Comparison of ENCODE assay signal across 10 cellular contexts in genomic region chr11:75345455-75346224, GRCh38. TPM values are rescaled to one million over a fixed set of nuclear protein-coding genes. Genes with fewer than 3 reads are reported as not detected.
DNase-seq lines count a peak whose midpoint lies in the region; ATAC-seq and TF ChIP-seq lines count a peak whose summit lies in the region.
"Had no signal": no experiment of that assay in that cellular context is flagged by ENCODE, and none has a peak within 500 bp of the region (broad histone marks: within the 10 kb centered on the region; RNA-seq: fewer than 3 reads in every experiment).

No MANE protein-coding gene starts in this region.

- no peak for TF ChIP-seq POLR2A in GM18505 (IDR thresholded peaks at IDR 0.05; ENCODE audit: borderline replicate concordance, extremely low read depth, insufficient read depth, insufficient read length)

- peaks cover 99% of the 10 kb centered on the region for H3K4me1 ChIP-seq in hepatocyte (ENCODE audit: insufficient read depth)
- peaks cover 58 to 100% (median 99%) of the 10 kb centered on the region in 5 donors for H3K4me1 ChIP-seq in subcutaneous abdominal adipose tissue (ENCODE audit: control insufficient read depth in 5 of 5, insufficient read depth in 5 of 5, low read length in 5 of 5)

- POLR2A ChIA-PET in activated CD4-positive, alpha-beta memory T cell treated with anti-CD3 and anti-CD28 coated beads for 36 hours (lab: Charles Lee): no interaction called here
- POLR2A ChIA-PET in activated CD4-positive, alpha-beta memory T cell treated with anti-CD3 and anti-CD28 coated beads, Interleukin-2, amount 10 ng/mL, durations not matched to agents 7 days and 5 days (lab: Charles Lee): no interaction called here

- H3K36me3 ChIP-seq in SK-N-MC (ENCODE audit: insufficient read depth, low read length) (no peaks in the 10 kb centered on the region), hepatocyte (replicated peaks; ENCODE audit: insufficient read depth, low read depth) (no peaks in the 10 kb centered on the region), subcutaneous abdominal adipose tissue (ENCODE audit: control insufficient read depth in 5 of 5, insufficient read depth in 5 of 5, low read length in 5 of 5) (peaks cover 0 to 5% (median 4%) of the 10 kb centered on the region in 5 donors)

- peaks cover 68% of the 10 kb centered on the region for H3K4me1 Mint-ChIP-seq in activated CD4-positive, alpha-beta memory T cell treated with anti-CD3 and anti-CD28 coated beads for 36 hours (ENCODE audit: low read depth)
- peaks cover 49% of the 10 kb centered on the region for H3K4me1 Mint-ChIP-seq in activated CD4-positive, alpha-beta memory T cell treated with anti-CD3 and anti-CD28 coated beads, Interleukin-2, amount 10 ng/mL, durations not matched to agents 7 days and 5 days

- no peaks in the 10 kb centered on the region for H3K9me3 Mint-ChIP-seq in activated CD4-positive, alpha-beta memory T cell treated with anti-CD3 and anti-CD28 coated beads for 36 hours
- H3K9me3 Mint-ChIP-seq in activated CD4-positive, alpha-beta memory T cell treated with anti-CD3 and anti-CD28 coated beads, Interleukin-2, amount 10 ng/mL, durations not matched to agents 7 days and 5 days: no peaks in the 10 kb centered on the region

- H2AFZ ChIP-seq in hepatocyte: no peak overlapping the region

- intact Hi-C loops in activated CD4-positive, alpha-beta memory T cell treated with anti-CD3 and anti-CD28 coated beads for 36 hours (cut with micrococcal nuclease): no loop called here
- intact Hi-C loops in cardiac septum (cut with DNase I): no loop called here

- H3K9ac ChIP-seq in SK-N-MC (ENCODE audit: insufficient read length): no peak overlapping the region
- peak overlapping the region in 3 of 5 donors; percentile 17 to 49 (median 22) for H3K9ac ChIP-seq in subcutaneous abdominal adipose tissue (ENCODE audit: low read length in 5 of 5)

- H3K9me3 ChIP-seq in SK-N-MC (ENCODE audit: low read depth, low read length): no peaks in the 10 kb centered on the region
- H3K9me3 ChIP-seq in hepatocyte (ENCODE audit: low read depth): no peaks in the 10 kb centered on the region
- no peaks in the 10 kb centered on the region for H3K9me3 ChIP-seq in subcutaneous abdominal adipose tissue (ENCODE audit: control insufficient read depth in 5 of 5, low read length in 5 of 5)

- H3K27ac Mint-ChIP-seq in activated CD4-positive, alpha-beta memory T cell treated with anti-CD3 and anti-CD28 coated beads for 36 hours: peak overlapping the region; percentile 67
- H3K27ac Mint-ChIP-seq in activated CD4-positive, alpha-beta memory T cell treated with anti-CD3 and anti-CD28 coated beads, Interleukin-2, amount 10 ng/mL, durations not matched to agents 7 days and 5 days: no peak overlapping the region

- H3K27me3 ChIP-seq in hepatocyte (no peaks in the 10 kb centered on the region), subcutaneous abdominal adipose tissue (ENCODE audit: control insufficient read depth in 5 of 5, insufficient read depth in 4 of 5, low read length in 5 of 5) (no peaks in the 10 kb centered on the region)

- WGBS in hepatocyte (ENCODE audit: low lambda C conversion rate, missing lambda C conversion rate): 92% methylated on average over 9 of the region's 9 CpGs

- H3K27me3 Mint-ChIP-seq in activated CD4-positive, alpha-beta memory T cell treated with anti-CD3 and anti-CD28 coated beads for 36 hours: no peaks in the 10 kb centered on the region
- no peaks in the 10 kb centered on the region for H3K27me3 Mint-ChIP-seq in activated CD4-positive, alpha-beta memory T cell treated with anti-CD3 and anti-CD28 coated beads, Interleukin-2, amount 10 ng/mL, durations not matched to agents 7 days and 5 days

- no peaks in the 10 kb centered on the region for H3K9me2 ChIP-seq in hepatocyte (replicated peaks; ENCODE audit: insufficient read depth)

- ATAC-seq in GM18505 (IDR thresholded peaks at IDR 0.05; ENCODE audit: unreplicated experiment): no peak

- no peak overlapping the region for H3K4me2 ChIP-seq in hepatocyte

- no peak for DNase-seq in activated CD4-positive, alpha-beta memory T cell treated with anti-CD3 and anti-CD28 coated beads for 36 hours
- DNase-seq in activated CD4-positive, alpha-beta memory T cell treated with anti-CD3 and anti-CD28 coated beads, Interleukin-2, amount 10 ng/mL, durations not matched to agents 7 days and 5 days: no peak
- DNase-seq in SK-N-MC (ENCODE audit: low read depth, low spot score) (no peak), hepatocyte (ENCODE audit: low spot score) (no peak), cardiac septum (ENCODE audit: low spot score) (no peak), A172 (ENCODE audit: low spot score) (no peak)
- DNase-seq: NCI-H1417; stimulated activated CD4-positive, alpha-beta T cell treated with anti-CD3 and anti-CD28 coated beads, Interleukin-2, amount 100 ng/mL, for 24 hours had no signal

- peaks cover 87% of the 10 kb centered on the region for H3K79me2 ChIP-seq in hepatocyte

- no peaks in the 10 kb centered on the region for H3K36me3 Mint-ChIP-seq in activated CD4-positive, alpha-beta memory T cell treated with anti-CD3 and anti-CD28 coated beads for 36 hours
- H3K36me3 Mint-ChIP-seq in activated CD4-positive, alpha-beta memory T cell treated with anti-CD3 and anti-CD28 coated beads, Interleukin-2, amount 10 ng/mL, durations not matched to agents 7 days and 5 days (ENCODE audit: low read depth): no peaks in the 10 kb centered on the region

- H3K27ac ChIP-seq in SK-N-MC: 0 out of 2 replicates have a peak overlapping the region, but pooled peaks have one; percentile 7
- peak overlapping the region; percentile 84 for H3K27ac ChIP-seq in hepatocyte
- H3K27ac ChIP-seq in subcutaneous abdominal adipose tissue (ENCODE audit: low read depth, low read length): peak overlapping the region; percentile 100

- TF ChIP-seq CTCF in hepatocyte (IDR thresholded peaks at IDR 0.05; ENCODE audit: poor library complexity): no peak

- CTCF ChIA-PET in activated CD4-positive, alpha-beta memory T cell treated with anti-CD3 and anti-CD28 coated beads for 36 hours (lab: Charles Lee): interaction anchor here (1.2 kb wide), 1 partner anchor 66 kb away, joined by 3 read pairs; no protein-coding TSS in a partner anchor
- CTCF ChIA-PET in activated CD4-positive, alpha-beta memory T cell treated with anti-CD3 and anti-CD28 coated beads, Interleukin-2, amount 10 ng/mL, durations not matched to agents 7 days and 5 days (lab: Charles Lee): no interaction called here

- no peak overlapping the region for H3K4me3 Mint-ChIP-seq in activated CD4-positive, alpha-beta memory T cell treated with anti-CD3 and anti-CD28 coated beads for 36 hours
- no peak overlapping the region for H3K4me3 Mint-ChIP-seq in activated CD4-positive, alpha-beta memory T cell treated with anti-CD3 and anti-CD28 coated beads, Interleukin-2, amount 10 ng/mL, durations not matched to agents 7 days and 5 days

- H3K4me3 ChIP-seq in SK-N-MC: no peak overlapping the region
- H3K4me3 ChIP-seq in hepatocyte: no peak overlapping the region
- H3K4me3 ChIP-seq in subcutaneous abdominal adipose tissue (ENCODE audit: low read depth in 1 of 5, low read length in 5 of 5): no peak overlapping the region

- H4K20me1 ChIP-seq in hepatocyte (ENCODE audit: insufficient read depth, poor library complexity, severe bottlenecking): no peaks in the 10 kb centered on the region

RNA-seq across cellular contexts. Expression of gene ARRB1, which starts 5.8 kb away (rescaled TPM):
- 10 to 100 TPM; 16.3 to 18.8 TPM for total RNA-seq in activated CD4-positive, alpha-beta memory T cell treated with anti-CD3 and anti-CD28 coated beads for 36 hours
- total RNA-seq in activated CD4-positive, alpha-beta memory T cell treated with anti-CD3 and anti-CD28 coated beads, Interleukin-2, amount 10 ng/mL, durations not matched to agents 7 days and 5 days: 10 to 100 TPM; 13.4 to 19.0 TPM
- 83.2 and 91.3 TPM in 2 replicates for total RNA-seq in hepatocyte
- 15.2 and 16.2 TPM in 2 replicates for polyA plus RNA-seq in hepatocyte
- 21.4 TPM for total RNA-seq in cardiac septum
- 18.4 and 22.2 TPM in 2 replicates for total RNA-seq in A172 (2014; rRNA removed; shearing (Covaris generic))

RNA-seq across cellular contexts. Expression of gene RPS3, which starts 53.7 kb away (rescaled TPM):
- 1,000 to 10,000 TPM; 4,423 to 4,525 TPM for total RNA-seq in activated CD4-positive, alpha-beta memory T cell treated with anti-CD3 and anti-CD28 coated beads for 36 hours
- 1,000 to 10,000 TPM; 2,828 to 2,853 TPM for total RNA-seq in activated CD4-positive, alpha-beta memory T cell treated with anti-CD3 and anti-CD28 coated beads, Interleukin-2, amount 10 ng/mL, durations not matched to agents 7 days and 5 days
- total RNA-seq in hepatocyte: 1,201 and 1,418 TPM in 2 replicates
- polyA plus RNA-seq in hepatocyte: 1,042 and 1,094 TPM in 2 replicates
- 717 TPM for total RNA-seq in cardiac septum
- total RNA-seq in A172 (2014; rRNA removed; shearing (Covaris generic)): 1,638 and 1,693 TPM in 2 replicates

Comparison
In these comparisons a context has a peak if more than half of its experiments do, and no peak if none do; other contexts are left out.
1. H3K27ac ChIP-seq: peak in every context shown above with its lines; median percentile 100 in subcutaneous abdominal adipose tissue; 84 in hepatocyte; 7 in SK-N-MC.